9 cellular contexts compared by ENCODE assay signal in the genomic region with DNA sequence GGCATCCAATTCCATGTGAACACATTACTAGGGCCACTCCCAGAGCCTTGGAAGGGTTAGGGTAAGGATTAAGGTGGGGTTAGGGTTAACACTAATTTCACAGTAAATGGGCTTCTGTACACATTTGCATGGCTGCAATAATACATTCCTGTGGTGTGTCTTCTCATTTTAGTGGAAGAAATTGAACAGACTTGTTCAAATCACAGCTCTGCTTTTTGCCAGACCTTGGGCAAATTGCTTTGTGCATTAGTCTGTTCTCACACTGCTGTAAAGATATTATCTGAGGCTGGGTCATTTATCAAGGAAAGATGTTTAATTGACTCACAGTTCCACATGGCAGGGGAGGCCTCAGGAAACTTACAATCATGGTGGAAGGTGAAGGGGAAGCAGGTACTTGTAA.
"Had no signal": no experiment of that assay in that cellular context is flagged by ENCODE, and none has a peak within 500 bp of the region (broad histone marks: within the 10 kb centered on the region; RNA-seq: fewer than 3 reads in every experiment).

No MANE protein-coding gene starts in this region.

- H3K4me3 ChIP-seq: GM23248, HAP-1, K562 had no signal

- H3K9me3 Mint-ChIP-seq: HFFc6 had no signal

- H3K27ac Mint-ChIP-seq: HFFc6 had no signal

- H3K9me3 ChIP-seq: HAP-1 had no signal

- H3K4me3 Mint-ChIP-seq: HFFc6 had no signal

- H3K36me3 ChIP-seq: HAP-1 had no signal

- H2AFZ ChIP-seq: GM23248 had no signal

- DNase-seq: GM23248, GOT3, H7, HFFc6, IMR-90 had no signal

- H3K27ac ChIP-seq: GM23248 had no signal

- FAIRE-seq: HTR-8/SVneo, K562 had no signal

- H3K9ac ChIP-seq: GM23248 had no signal

- ATAC-seq: HCT116, K562 had no signal
